In the genomic region with DNA sequence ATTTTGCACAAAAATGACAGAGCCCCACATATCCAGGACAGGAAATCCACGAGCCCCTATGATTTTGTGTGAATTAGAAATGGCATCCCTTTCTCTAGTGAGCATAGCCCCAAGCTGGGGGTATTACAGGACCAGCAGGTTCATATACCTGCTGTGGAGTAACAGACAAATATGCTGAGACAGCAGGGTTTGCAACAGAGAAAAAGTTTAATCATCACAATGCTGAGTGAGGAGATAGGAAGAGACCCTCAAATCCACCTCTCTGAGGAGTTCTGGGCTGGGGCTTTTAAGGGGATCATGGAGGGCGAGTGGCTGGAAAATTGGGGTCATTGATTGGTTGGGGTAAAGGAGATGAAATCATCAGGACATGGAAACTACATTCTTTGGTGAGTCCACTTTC, we compare ENCODE assay signal across 23 cellular contexts. TPM values are rescaled to one million over a fixed set of nuclear protein-coding genes. Genes with fewer than 3 reads are reported as not detected.
DNase-seq lines count a peak whose midpoint lies in the region; ATAC-seq, FAIRE-seq and TF ChIP-seq lines count a peak whose summit lies in the region.
"Had no signal": no experiment of that assay in that cellular context is flagged by ENCODE, and none has a peak within 500 bp of the region (broad histone marks: within the 10 kb centered on the region; RNA-seq: fewer than 3 reads in every experiment).

No MANE protein-coding gene starts in this region.

- peaks cover 15% of the 10 kb centered on the region for H3K4me1 ChIP-seq in CD4-positive, CD25-positive, alpha-beta regulatory T cell (ENCODE audit: control insufficient read depth, insufficient read depth, low read length, poor library complexity, severe bottlenecking)
- H3K4me1 ChIP-seq in HEK293 (ENCODE audit: control insufficient read depth, insufficient read depth, low read length) (no peaks in the 10 kb centered on the region), pancreas (peaks cover 13 to 18% (median 18%) of the 10 kb centered on the region in 3 donors)
- H3K4me1 ChIP-seq: BLaER1 had no signal

- DNase-seq in CD4-positive, CD25-positive, alpha-beta regulatory T cell: no peak
- no peak for DNase-seq in bronchial epithelial cell (ENCODE audit: low read depth)
- no peak for DNase-seq in C1 segment of cervical spinal cord (lab: John Stamatoyannopoulos, UW)
- DNase-seq in pancreas: no peak
- DNase-seq: Calu3; CD4-positive, alpha-beta memory T cell; COR-L47; DMS53; DMS79 treated with DMSO at 0.1 percent for 48 hours; GF-D8; H7; HCEC 1CT; HFFc6 had no signal

- TF ChIP-seq CTCF in HEK293 (tag by site-specific recombination; IDR thresholded peaks at IDR 0.05) (no peak), bronchial epithelial cell (IDR thresholded peaks at IDR 0.05; ENCODE audit: insufficient read depth, low read length, severe bottlenecking) (no peak), pancreas (IDR thresholded peaks at IDR 0.05) (no peak)

- peaks cover 24% of the 10 kb centered on the region for H3K27me3 Mint-ChIP-seq in CD4-positive, CD25-positive, alpha-beta regulatory T cell
- H3K27me3 Mint-ChIP-seq in stimulated activated memory B cell treated with anti-CD40 and anti-IgM and Interleukin-4, amounts not matched to agents 10 μg/mL and 1 μg/mL and 100 μg/mL, for 72 hours: peaks cover 17% of the 10 kb centered on the region

- no peak for ATAC-seq in CD4-positive, CD25-positive, alpha-beta regulatory T cell (ENCODE audit: low read depth in 2 of 2)
- no peak for ATAC-seq in stimulated activated memory B cell treated with anti-CD40 and anti-IgM and Interleukin-4, amounts not matched to agents 10 μg/mL and 1 μg/mL and 100 μg/mL, for 72 hours
- ATAC-seq in pancreas: no peak
- no peak for ATAC-seq in GM18873 (IDR thresholded peaks at IDR 0.05; ENCODE audit: low FRiP score, unreplicated experiment)

- H3K9me3 Mint-ChIP-seq in CD4-positive, CD25-positive, alpha-beta regulatory T cell: peaks cover 1 to 18% (median 10%) of the 10 kb centered on the region in 7 donors
- H3K9me3 Mint-ChIP-seq in stimulated activated memory B cell treated with anti-CD40 and anti-IgM and Interleukin-4, amounts not matched to agents 10 μg/mL and 1 μg/mL and 100 μg/mL, for 72 hours: peaks cover 8% of the 10 kb centered on the region

- POLR2A ChIA-PET in HEK293 (lab: Yijun Ruan, JAX): no interaction called here

- H3K27ac Mint-ChIP-seq in CD4-positive, CD25-positive, alpha-beta regulatory T cell: peak overlapping the region; percentile 53 to 84 (median 70)
- peak overlapping the region; percentile 13 for H3K27ac Mint-ChIP-seq in stimulated activated memory B cell treated with anti-CD40 and anti-IgM and Interleukin-4, amounts not matched to agents 10 μg/mL and 1 μg/mL and 100 μg/mL, for 72 hours
- H3K27ac Mint-ChIP-seq: B cell; CD14-positive monocyte; CD4-positive, alpha-beta memory T cell; HFFc6 had no signal

- no peak overlapping the region for H3K4me3 ChIP-seq in CD4-positive, CD25-positive, alpha-beta regulatory T cell (ENCODE audit: low read depth, low read length)
- H3K4me3 ChIP-seq in HEK293 (ENCODE audit: low read depth, low read length) (no peak overlapping the region), bronchial epithelial cell (ENCODE audit: low read depth, low read length) (no peak overlapping the region), pancreas (no peak overlapping the region)
- H3K4me3 ChIP-seq: BLaER1 had no signal

- intact Hi-C loops in pancreas (cut with DNase I): no loop called here

- no peak overlapping the region for H3K27ac ChIP-seq in CD4-positive, CD25-positive, alpha-beta regulatory T cell (ENCODE audit: insufficient read depth, low read length, poor library complexity, severe bottlenecking)
- H3K27ac ChIP-seq in HEK293 (ENCODE audit: extremely low read depth, low read depth, low read length) (no peak overlapping the region), pancreas (no peak overlapping the region)
- H3K27ac ChIP-seq: BLaER1 had no signal

- WGBS in pancreas, 2 donors: 93 to 97% methylated on average over 2 of the region's 2 CpGs

- H3K27me3 ChIP-seq in CD4-positive, CD25-positive, alpha-beta regulatory T cell (ENCODE audit: control insufficient read depth, insufficient read depth, low read length): peaks cover 2% of the 10 kb centered on the region
- H3K27me3 ChIP-seq in bronchial epithelial cell (ENCODE audit: control insufficient read depth, insufficient read depth, low read length) (peaks cover 1% of the 10 kb centered on the region), pancreas (no peaks in the 10 kb centered on the region)
- H3K27me3 ChIP-seq: BLaER1 had no signal

- H3K4me1 Mint-ChIP-seq in CD4-positive, CD25-positive, alpha-beta regulatory T cell: peaks cover 15 to 38% (median 17%) of the 10 kb centered on the region in 4 donors
- H3K4me1 Mint-ChIP-seq in stimulated activated memory B cell treated with anti-CD40 and anti-IgM and Interleukin-4, amounts not matched to agents 10 μg/mL and 1 μg/mL and 100 μg/mL, for 72 hours: peaks cover 19% of the 10 kb centered on the region

- H3K9me3 ChIP-seq in CD4-positive, CD25-positive, alpha-beta regulatory T cell (ENCODE audit: control insufficient read depth in 2 of 2, low read length in 2 of 2): peaks cover 4 to 7% of the 10 kb centered on the region in 2 experiments
- H3K9me3 ChIP-seq in HEK293 (ENCODE audit: control insufficient read depth, insufficient read depth, low read depth, low read length): no peaks in the 10 kb centered on the region
- H3K9me3 ChIP-seq in pancreas: no peaks in the 10 kb centered on the region

- no peak overlapping the region for H3K4me3 Mint-ChIP-seq in CD4-positive, CD25-positive, alpha-beta regulatory T cell
- H3K4me3 Mint-ChIP-seq in stimulated activated memory B cell treated with anti-CD40 and anti-IgM and Interleukin-4, amounts not matched to agents 10 μg/mL and 1 μg/mL and 100 μg/mL, for 72 hours: no peak overlapping the region
- H3K4me3 Mint-ChIP-seq: B cell; CD14-positive monocyte; CD4-positive, alpha-beta memory T cell; HFFc6 had no signal

- peaks cover 8% of the 10 kb centered on the region for H3K36me3 Mint-ChIP-seq in CD4-positive, CD25-positive, alpha-beta regulatory T cell
- H3K36me3 Mint-ChIP-seq in stimulated activated memory B cell treated with anti-CD40 and anti-IgM and Interleukin-4, amounts not matched to agents 10 μg/mL and 1 μg/mL and 100 μg/mL, for 72 hours: peaks cover 11% of the 10 kb centered on the region
- H3K36me3 Mint-ChIP-seq: CD14-positive monocyte had no signal

- FAIRE-seq in bronchial epithelial cell (lab: Jason Lieb, UNC): peak; percentile 32
- no peak for FAIRE-seq in pancreas (lab: Jason Lieb, UNC)
- FAIRE-seq: GM12891, GM18507, H1 had no signal

- CTCF ChIA-PET in HEK293 (lab: Yijun Ruan, JAX): interaction anchor here (0.6 to 1.7 kb wide), 3 partner anchors 22 to 200 kb away, joined by 3 to 4 read pairs (median 4); no protein-coding TSS in a partner anchor

- H3K36me3 ChIP-seq in CD4-positive, CD25-positive, alpha-beta regulatory T cell (ENCODE audit: control insufficient read depth, insufficient read depth, low read length): no peaks in the 10 kb centered on the region
- H3K36me3 ChIP-seq in HEK293 (ENCODE audit: control insufficient read depth in 2 of 2, insufficient read depth in 1 of 2, low read length in 2 of 2) (no peaks in the 10 kb centered on the region), bronchial epithelial cell (ENCODE audit: control insufficient read depth, insufficient read depth, low read length) (no peaks in the 10 kb centered on the region), pancreas (no peaks in the 10 kb centered on the region)
- H3K36me3 ChIP-seq: BLaER1 had no signal

TF ChIP-seq in HEK293, 187 proteins besides CTCF, POLR2A, EP300 and RAD21:
- TF ChIP-seq ZFP37 (tag by site-specific recombination; IDR thresholded peaks at IDR 0.05): no peak
- peak; percentile 86 for TF ChIP-seq SETDB1 (IDR thresholded peaks at IDR 0.05; ENCODE audit: insufficient read length, low read length)

RNA-seq across cellular contexts. Expression of gene MYZAP, which starts 8.4 kb away (rescaled TPM):
- 0.84 TPM for total RNA-seq in CD4-positive, CD25-positive, alpha-beta regulatory T cell
- polyA plus RNA-seq in CD4-positive, CD25-positive, alpha-beta regulatory T cell: 1 to 10 TPM in 3 of 4 donors, under 1 TPM in 1; 0.49 to 3.9 (median 1.8) TPM
- total RNA-seq in bronchial epithelial cell (2.4 and 4.2 TPM in 2 replicates), pancreas (10 to 100 TPM in 3 of 6 donors, 1 to 10 TPM in 3; 6.7 to 13.4 (median 9.7) TPM)
- polyA plus RNA-seq in pancreas: 10 to 100 TPM in 1 of 2 donors, 1 to 10 TPM in 1; 5.4 to 10.0 TPM
- polyA plus RNA-seq: AG04450 had no signal
